29 cellular contexts compared by ENCODE assay signal in the genomic region with DNA sequence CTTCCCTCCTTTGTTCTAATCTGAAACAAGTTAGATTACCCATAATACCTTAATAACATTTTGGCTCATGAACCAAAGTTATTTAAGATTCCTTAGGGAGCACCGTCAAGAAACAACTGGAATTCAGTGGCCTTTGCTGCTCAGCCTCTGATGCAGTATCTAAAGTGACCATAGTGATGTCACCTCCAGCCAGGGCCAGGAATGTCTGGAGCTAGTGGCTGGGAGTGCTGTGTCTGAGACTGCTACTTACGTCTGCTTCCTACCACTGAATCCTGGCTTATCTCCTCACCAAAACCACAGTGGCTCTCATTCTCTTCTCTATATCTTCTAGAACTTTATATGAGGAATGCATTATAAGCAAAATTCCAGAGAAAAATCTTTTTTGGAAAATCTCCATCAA.
DNase-seq lines count a peak whose midpoint lies in the region; ATAC-seq and TF ChIP-seq lines count a peak whose summit lies in the region.
"Had no signal": no experiment of that assay in that cellular context is flagged by ENCODE, and none has a peak within 500 bp of the region (broad histone marks: within the 10 kb centered on the region; RNA-seq: fewer than 3 reads in every experiment).

No MANE protein-coding gene starts in this region.

- H2AFZ ChIP-seq in PC-9: no peak overlapping the region
- H2AFZ ChIP-seq: parathyroid adenoma had no signal

- H3K79me2 ChIP-seq in PC-9 (ENCODE audit: low read depth): no peaks in the 10 kb centered on the region
- H3K79me2 ChIP-seq: parathyroid adenoma had no signal

- POLR2A ChIA-PET in PC-9 (lab: Charles Lee; ENCODE audit: unreplicated experiment): no interaction called here

- H3K9me3 ChIP-seq in gastrocnemius medialis (no peaks in the 10 kb centered on the region), PC-9 (ENCODE audit: insufficient read depth, low read depth) (no peaks in the 10 kb centered on the region)
- H3K9me3 ChIP-seq: esophagus muscularis mucosa, SK-N-SH had no signal

- H4K20me1 ChIP-seq in PC-9 (ENCODE audit: insufficient read depth): no peaks in the 10 kb centered on the region

- BruUV-seq in PC-9 (replicated peaks; lab: Mats Ljungman, UMichigan): no TSS peak

- in situ Hi-C loops in gastrocnemius medialis (cut with MboI; ENCODE audit: low sequenced_read_pairs in 4 of 4): no loop called here

- intact Hi-C loops in posterior vena cava (cut with DNase I) (no loop called here), gastrocnemius medialis (cut with DNase I; ENCODE audit: low total_unique reads) (no loop called here), PC-9 (cut with micrococcal nuclease; ENCODE audit: unreplicated experiment) (no loop called here)

- H3K27me3 ChIP-seq in gastrocnemius medialis (no peaks in the 10 kb centered on the region), PC-9 (ENCODE audit: insufficient read depth, low read depth) (no peaks in the 10 kb centered on the region)
- H3K27me3 ChIP-seq: esophagus muscularis mucosa, tibial nerve had no signal

- TF ChIP-seq POLR2A in gastrocnemius medialis (IDR thresholded peaks at IDR 0.05): no peak

- TF ChIP-seq CTCF in gastrocnemius medialis (IDR thresholded peaks at IDR 0.05 in 4 of 5, conservative IDR thresholded peaks at IDR 0.05 in 1 of 5): no peak
- no peak for TF ChIP-seq CTCF in PC-9 (conservative IDR thresholded peaks at IDR 0.05)

- CTCF ChIA-PET in PC-9 (lab: Charles Lee): no interaction called here

- H3K4me2 ChIP-seq in PC-9: no peak overlapping the region
- H3K4me2 ChIP-seq: SK-N-SH had no signal

- H3K27ac ChIP-seq in gastrocnemius medialis (no peak overlapping the region), PC-9 (no peak overlapping the region)
- H3K27ac ChIP-seq: esophagus muscularis mucosa, parathyroid adenoma, tibial nerve had no signal

- no peaks in the 10 kb centered on the region for H3K4me1 ChIP-seq in gastrocnemius medialis
- H3K4me1 ChIP-seq in PC-9 (replicated peaks; ENCODE audit: insufficient read depth): no peaks in the 10 kb centered on the region
- H3K4me1 ChIP-seq: esophagus muscularis mucosa, parathyroid adenoma, tibial nerve had no signal

- peaks cover 3% of the 10 kb centered on the region; the same call in 1 of the 2 replicates for H3K9me2 ChIP-seq in PC-9 (ENCODE audit: insufficient read depth)
- H3K9me2 ChIP-seq: SK-N-SH had no signal

- ATAC-seq in gastrocnemius medialis (no peak), HG03469 (IDR thresholded peaks at IDR 0.05; ENCODE audit: unreplicated experiment) (no peak), HG03457 (IDR thresholded peaks at IDR 0.05; ENCODE audit: unreplicated experiment) (no peak)
- ATAC-seq: effector memory CD8-positive, alpha-beta T cell had no signal

- H3F3A ChIP-seq in PC-9 (ENCODE audit: insufficient read depth, low read depth): no peaks in the 10 kb centered on the region

- DNase-seq in GM03348 (ENCODE audit: low spot score) (peak; percentile 31), astrocyte of the hippocampus (ENCODE audit: low read depth, low spot score) (peak; percentile 85), iPS-NIHi7 (ENCODE audit: extremely low spot score) (peak; percentile 13), posterior vena cava (ENCODE audit: low spot score) (peak; percentile 83), gastrocnemius medialis (no peak), PC-9 (no peak)
- DNase-seq: activated CD4-positive, CD25-positive, alpha-beta regulatory T cell treated with anti-CD3 and anti-CD28 coated beads, Interleukin-2, amount 50 U/mL, for 72 hours; activated naive CD4-positive, alpha-beta T cell; activated T-cell treated with anti-CD3 and anti-CD28 coated beads, Interleukin-2, amount 50 U/mL, for 24 hours; AML-193; amniotic stem cell; COR-L47; effector memory CD8-positive, alpha-beta T cell; glutamatergic neuron; H7; Kasumi-1; naive B cell; NCI-H1092; NCI-H2029; NCI-H446; SK-N-SH; stimulated activated CD4-positive, alpha-beta T cell treated with anti-CD3 and anti-CD28 coated beads, Interleukin-2, amount 100 ng/mL, for 24 hours; stimulated activated naive CD4-positive, alpha-beta T cell; T-helper 9 cell had no signal

- no peaks in the 10 kb centered on the region for H3K36me3 ChIP-seq in gastrocnemius medialis
- H3K36me3 ChIP-seq in PC-9 (ENCODE audit: low read depth): no peaks in the 10 kb centered on the region
- H3K36me3 ChIP-seq: esophagus muscularis mucosa, tibial nerve had no signal

- no peak overlapping the region for H3K4me3 ChIP-seq in gastrocnemius medialis
- no peak overlapping the region for H3K4me3 ChIP-seq in PC-9
- H3K4me3 ChIP-seq: esophagus muscularis mucosa, tibial nerve had no signal

Comparison
In these comparisons a context has a peak if more than half of its experiments do, and no peak if none do; other contexts are left out.
1. DNase-seq: peak in GM03348 (single experiment), astrocyte of the hippocampus (single experiment), iPS-NIHi7 (single experiment) and posterior vena cava (single experiment); none in gastrocnemius medialis (0 of 2) and PC-9 (0 of 2).